Comparison of ENCODE assay signal across 1 cellular context in genomic region chr21:42769183-42769819, GRCh38.
TF ChIP-seq lines count a peak whose summit lies in the region.

No MANE protein-coding gene starts in this region.

TF ChIP-seq in H1, 55 proteins besides CTCF, POLR2A, EP300 and RAD21:
- TF ChIP-seq FOSL1 (IDR thresholded peaks at IDR 0.05; ENCODE audit: insufficient read depth, low read depth, low read length) (no peak), KDM1A (IDR thresholded peaks at IDR 0.05; ENCODE audit: borderline replicate concordance, low read length) (peak; percentile 67; the same call in 1 of the 2 replicates)
